Comparison of ENCODE assay signal across 1 cellular context in the genomic region with DNA sequence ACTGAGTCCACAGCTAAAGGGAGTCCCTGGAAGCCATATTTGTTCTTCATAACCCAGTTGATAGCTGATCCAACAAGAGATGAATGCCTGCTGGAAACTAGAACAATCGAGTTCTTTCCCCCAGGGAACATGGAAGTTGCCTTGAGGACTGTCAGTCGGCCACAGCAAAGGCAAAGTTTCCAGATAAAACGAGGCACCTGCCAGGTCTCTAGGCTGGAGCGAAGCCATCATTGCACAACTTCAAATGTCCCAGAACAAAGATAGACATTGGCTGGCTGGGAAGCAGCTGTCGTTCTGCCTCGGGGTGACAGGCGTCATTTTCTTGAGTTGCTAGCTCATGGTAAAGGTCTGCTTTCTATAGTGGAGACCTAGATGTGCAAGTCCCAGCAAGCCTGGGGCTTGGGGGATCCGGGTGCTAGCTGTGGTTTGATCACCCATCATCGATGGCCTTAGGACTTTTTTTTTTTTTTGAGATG.
TF ChIP-seq lines count a peak whose summit lies in the region.

No MANE protein-coding gene starts in this region.

TF ChIP-seq in HepG2, 621 proteins besides CTCF, POLR2A, EP300 and RAD21 (continued from another document):
- TF ChIP-seq ZNF609 (CRISPR knock-in tag; IDR thresholded peaks at IDR 0.05; ENCODE audit: borderline replicate concordance) (no peak), ZNF121 (CRISPR knock-in tag; IDR thresholded peaks at IDR 0.05) (no peak), ZC3H4 (CRISPR knock-in tag; IDR thresholded peaks at IDR 0.05; ENCODE audit: borderline replicate concordance) (no peak)
